ENCODE assay signal across 17 cellular contexts in the genomic region with DNA sequence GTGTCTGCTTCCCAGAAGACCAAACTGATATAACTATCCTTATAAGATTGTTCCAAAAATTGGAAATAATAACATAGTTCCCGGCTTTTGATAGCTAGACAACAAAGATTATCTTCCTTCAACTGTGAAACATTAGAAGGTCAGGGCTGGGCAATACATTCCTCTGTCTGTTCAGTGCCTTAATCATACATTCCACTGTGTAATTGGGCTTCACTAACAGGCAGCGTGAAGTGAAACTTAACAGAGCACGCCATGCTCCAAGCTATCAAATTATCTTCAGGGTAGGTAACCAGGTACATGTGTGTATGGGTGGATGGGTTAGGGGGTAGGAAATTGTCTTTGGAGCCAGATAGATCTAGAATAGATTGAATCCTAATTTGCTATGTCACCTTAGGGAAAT.
DNase-seq lines count a peak whose midpoint lies in the region; ATAC-seq and TF ChIP-seq lines count a peak whose summit lies in the region.
"Had no signal": no experiment of that assay in that cellular context is flagged by ENCODE, and none has a peak within 500 bp of the region (broad histone marks: within the 10 kb centered on the region; RNA-seq: fewer than 3 reads in every experiment).

No MANE protein-coding gene starts in this region.

- in situ Hi-C loops in ACHN (cut with HindIII; ENCODE audit: low pct_ligation_motif_present, low pct_unique_long_range_greater_than_20kb, low sequenced_read_pairs) = no loop called here

- peak; percentile 4; the same call in 1 of the 2 replicates for TF ChIP-seq RAD21 in Ishikawa (IDR thresholded peaks at IDR 0.05; ENCODE audit: low read depth)

- TF ChIP-seq EP300 in Ishikawa (IDR thresholded peaks at IDR 0.05; ENCODE audit: borderline replicate concordance) = peak; percentile 71; the same call in 1 of the 2 replicates

- intact Hi-C loops in head of caudate nucleus (cut with DNase I) = no loop called here

- DNase-seq in ACHN = peak; percentile 91
- peak; percentile 80 for DNase-seq in astrocyte of the hippocampus (ENCODE audit: low read depth, low spot score)
- DNase-seq in kidney tubule cell (ENCODE audit: low spot score) = peak; percentile 83
- DNase-seq in head of caudate nucleus = no peak
- DNase-seq in GM19240 (ENCODE audit: insufficient read length, low spot score) = no peak
- no peak for DNase-seq in NCI-H446 treated with DMSO at 0.1 percent for 48 hours (lab: John Stamatoyannopoulos, UW)
- DNase-seq: activated CD4-positive, alpha-beta T cell treated with anti-CD3 and anti-CD28 coated beads, Interleukin-2, amount 50 U/mL, for 4 hours; activated naive CD8-positive, alpha-beta T cell treated with anti-CD3 and anti-CD28 coated beads, Interleukin-2, amount 50 U/mL, for 24 hours; activated T-cell treated with anti-CD3 and anti-CD28 coated beads, Interleukin-2, amount 50 U/mL, for 48 hours; AML-193; DMS 273 treated with DMSO at 0.1 percent for 48 hours; HCEC 1CT; mesendoderm; NCI-H2029 treated with DMSO at 0.1 percent for 48 hours had no signal

- ATAC-seq in HG03135 (IDR thresholded peaks at IDR 0.05; ENCODE audit: unreplicated experiment) = no peak
- ATAC-seq: activated naive CD8-positive, alpha-beta T cell treated with anti-CD3 and anti-CD28 coated beads, Interleukin-2, amount 50 U/mL, for 24 hours; esophagus mucosa had no signal

TF ChIP-seq in Ishikawa, 13 proteins besides CTCF, POLR2A, EP300 and RAD21:
- TF ChIP-seq, protein P1, sequence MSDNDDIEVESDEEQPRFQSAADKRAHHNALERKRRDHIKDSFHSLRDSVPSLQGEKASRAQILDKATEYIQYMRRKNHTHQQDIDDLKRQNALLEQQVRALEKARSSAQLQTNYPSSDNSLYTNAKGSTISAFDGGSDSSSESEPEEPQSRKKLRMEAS (IDR thresholded peaks at IDR 0.05) = peak; percentile 59; the same call in 1 of the 2 replicates
- TF ChIP-seq EGR1 (IDR thresholded peaks at IDR 0.05) = no peak
- TF ChIP-seq TCF12 (IDR thresholded peaks at IDR 0.05; ENCODE audit: low read depth) = peak; percentile 62
- TF ChIP-seq USF1 (IDR thresholded peaks at IDR 0.05) = no peak
- TF ChIP-seq CEBPB (IDR thresholded peaks at IDR 0.05) = no peak
- no peak; the same call in 1 of the 2 replicates for TF ChIP-seq FOXM1 (IDR thresholded peaks at IDR 0.05; ENCODE audit: borderline replicate concordance, low read depth)
- TF ChIP-seq NFIC (IDR thresholded peaks at IDR 0.05) = peak; percentile 44; the same call in 1 of the 2 replicates
- no peak for TF ChIP-seq CREB1 (IDR thresholded peaks at IDR 0.05; ENCODE audit: low read depth)
- TF ChIP-seq, protein P2, sequence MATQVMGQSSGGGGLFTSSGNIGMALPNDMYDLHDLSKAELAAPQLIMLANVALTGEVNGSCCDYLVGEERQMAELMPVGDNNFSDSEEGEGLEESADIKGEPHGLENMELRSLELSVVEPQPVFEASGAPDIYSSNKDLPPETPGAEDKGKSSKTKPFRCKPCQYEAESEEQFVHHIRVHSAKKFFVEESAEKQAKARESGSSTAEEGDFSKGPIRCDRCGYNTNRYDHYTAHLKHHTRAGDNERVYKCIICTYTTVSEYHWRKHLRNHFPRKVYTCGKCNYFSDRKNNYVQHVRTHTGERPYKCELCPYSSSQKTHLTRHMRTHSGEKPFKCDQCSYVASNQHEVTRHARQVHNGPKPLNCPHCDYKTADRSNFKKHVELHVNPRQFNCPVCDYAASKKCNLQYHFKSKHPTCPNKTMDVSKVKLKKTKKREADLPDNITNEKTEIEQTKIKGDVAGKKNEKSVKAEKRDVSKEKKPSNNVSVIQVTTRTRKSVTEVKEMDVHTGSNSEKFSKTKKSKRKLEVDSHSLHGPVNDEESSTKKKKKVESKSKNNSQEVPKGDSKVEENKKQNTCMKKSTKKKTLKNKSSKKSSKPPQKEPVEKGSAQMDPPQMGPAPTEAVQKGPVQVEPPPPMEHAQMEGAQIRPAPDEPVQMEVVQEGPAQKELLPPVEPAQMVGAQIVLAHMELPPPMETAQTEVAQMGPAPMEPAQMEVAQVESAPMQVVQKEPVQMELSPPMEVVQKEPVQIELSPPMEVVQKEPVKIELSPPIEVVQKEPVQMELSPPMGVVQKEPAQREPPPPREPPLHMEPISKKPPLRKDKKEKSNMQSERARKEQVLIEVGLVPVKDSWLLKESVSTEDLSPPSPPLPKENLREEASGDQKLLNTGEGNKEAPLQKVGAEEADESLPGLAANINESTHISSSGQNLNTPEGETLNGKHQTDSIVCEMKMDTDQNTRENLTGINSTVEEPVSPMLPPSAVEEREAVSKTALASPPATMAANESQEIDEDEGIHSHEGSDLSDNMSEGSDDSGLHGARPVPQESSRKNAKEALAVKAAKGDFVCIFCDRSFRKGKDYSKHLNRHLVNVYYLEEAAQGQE (IDR thresholded peaks at IDR 0.05; ENCODE audit: low read depth) = no peak
- no peak for TF ChIP-seq YY1 (IDR thresholded peaks at IDR 0.05; ENCODE audit: low read depth)
- no peak for TF ChIP-seq ZBTB7A (IDR thresholded peaks at IDR 0.05; ENCODE audit: low read depth)
- peak; percentile 95 for TF ChIP-seq TEAD4 (IDR thresholded peaks at IDR 0.05)
- no peak for TF ChIP-seq TAF1 (IDR thresholded peaks at IDR 0.05; ENCODE audit: low read depth)
TF ChIP-seq in Ishikawa: peak in this region for 4.

Comparison
In these comparisons a context has a peak if more than half of its experiments do, and no peak if none do; other contexts are left out.
1. DNase-seq: peak in ACHN (single experiment), astrocyte of the hippocampus (single experiment) and kidney tubule cell (single experiment); none in head of caudate nucleus (0 of 42), GM19240 (single experiment) and NCI-H446 treated with DMSO at 0.1 percent for 48 hours (single experiment).